In the genomic region with DNA sequence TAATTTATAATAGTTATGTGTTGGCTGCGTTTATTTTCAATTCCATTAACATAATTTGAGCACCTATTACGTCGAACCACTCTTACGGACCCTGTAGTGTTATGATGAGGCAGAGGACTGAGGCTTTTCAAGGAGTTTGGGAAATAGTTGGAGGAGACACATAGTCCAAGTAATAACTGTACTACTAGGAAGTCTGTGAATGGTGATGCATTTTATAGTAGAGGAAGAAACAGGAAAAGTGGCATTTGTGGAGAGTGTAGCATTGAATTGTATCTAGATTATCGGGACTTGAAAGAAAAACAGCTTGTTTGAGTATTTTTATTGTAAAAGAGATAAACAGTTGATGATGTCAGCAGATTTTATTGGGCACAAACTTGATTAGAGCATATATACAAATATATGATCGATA, we compare ENCODE assay signal across 8 cellular contexts. TPM values are rescaled to one million over a fixed set of nuclear protein-coding genes. Genes with fewer than 3 reads are reported as not detected.
DNase-seq lines count a peak whose midpoint lies in the region; ATAC-seq and TF ChIP-seq lines count a peak whose summit lies in the region.

No MANE protein-coding gene starts in this region.

- no peaks in the 10 kb centered on the region for H3K27me3 Mint-ChIP-seq in CD8-positive, alpha-beta memory T cell
- no peaks in the 10 kb centered on the region for H3K27me3 Mint-ChIP-seq in neural progenitor cell (ENCODE audit: insufficient read depth, low read depth)

- no peak overlapping the region for H2AFZ ChIP-seq in Loucy (ENCODE audit: low read length)
- H2AFZ ChIP-seq in neural progenitor cell (replicated peaks) = no peak overlapping the region

- H4K20me1 ChIP-seq in Loucy (ENCODE audit: insufficient read depth, low read length, poor library complexity, severe bottlenecking) (peaks cover 64% of the 10 kb centered on the region), neural progenitor cell (ENCODE audit: low read depth) (peaks cover 52% of the 10 kb centered on the region)

- 0 out of 2 replicates have a peak, but pooled peaks cover 3% of the 10 kb centered on the region for H3F3A ChIP-seq in Loucy (ENCODE audit: low read depth)
- H3F3A ChIP-seq in neural progenitor cell (ENCODE audit: low read depth) = peaks cover 30% of the 10 kb centered on the region

- peak overlapping the region; percentile 85 to 93 (median 89) for H3K4me3 Mint-ChIP-seq in CD8-positive, alpha-beta memory T cell
- H3K4me3 Mint-ChIP-seq in neural progenitor cell = peak overlapping the region; percentile 100

- H3K27ac ChIP-seq in CD8-positive, alpha-beta memory T cell (ENCODE audit: low read depth, low read length) = peak overlapping the region; percentile 79
- peak overlapping the region; percentile 94 for H3K27ac ChIP-seq in colonic mucosa
- H3K27ac ChIP-seq in neural progenitor cell = no peak overlapping the region

- DNase-seq in CD8-positive, alpha-beta memory T cell = no peak
- no peak for DNase-seq in colonic mucosa
- DNase-seq in neural progenitor cell (ENCODE audit: low spot score) = no peak
- no peak for DNase-seq in GM19240 (ENCODE audit: insufficient read length, low spot score)
- DNase-seq in NCI-H2081 (lab: John Stamatoyannopoulos, UW) = no peak
- DNase-seq in posterior vena cava (ENCODE audit: low spot score) = no peak

- ATAC-seq in HG02852 (IDR thresholded peaks at IDR 0.05; ENCODE audit: unreplicated experiment) = no peak

- H3K9me2 ChIP-seq in Loucy (replicated peaks; ENCODE audit: low read depth, low read length) = no peaks in the 10 kb centered on the region

- H3K4me2 ChIP-seq in Loucy (ENCODE audit: low read depth, low read length, poor library complexity, severe bottlenecking) (peak overlapping the region; percentile 82), neural progenitor cell (peak overlapping the region; percentile 81)

- H3K36me3 ChIP-seq in CD8-positive, alpha-beta memory T cell (ENCODE audit: insufficient read depth, low read length) = no peaks in the 10 kb centered on the region
- H3K36me3 ChIP-seq in Loucy (ENCODE audit: insufficient read depth, low read length) = no peaks in the 10 kb centered on the region
- no peaks in the 10 kb centered on the region for H3K36me3 ChIP-seq in colonic mucosa
- H3K36me3 ChIP-seq in neural progenitor cell = no peaks in the 10 kb centered on the region

- H3K79me2 ChIP-seq in Loucy (ENCODE audit: insufficient read depth, low read length) = peaks cover 85% of the 10 kb centered on the region
- H3K79me2 ChIP-seq in neural progenitor cell (ENCODE audit: low read depth) = peaks cover 64% of the 10 kb centered on the region

- peak overlapping the region; percentile 96 for H3K4me3 ChIP-seq in CD8-positive, alpha-beta memory T cell (ENCODE audit: low read length)
- H3K4me3 ChIP-seq in Loucy (ENCODE audit: low read length, poor library complexity, severe bottlenecking) (peak overlapping the region; percentile 86), colonic mucosa (peak overlapping the region; percentile 81), neural progenitor cell (peak overlapping the region; percentile 98)

- H3K9ac ChIP-seq in Loucy (ENCODE audit: low read depth, low read length, poor library complexity, severe bottlenecking) = peak overlapping the region; percentile 94
- peak overlapping the region in 1 of 2 donors; percentile 64 for H3K9ac ChIP-seq in colonic mucosa (ENCODE audit: low read depth in 2 of 2, low read length in 2 of 2)
- peak overlapping the region; percentile 79 for H3K9ac ChIP-seq in neural progenitor cell

- H3K4me1 ChIP-seq in CD8-positive, alpha-beta memory T cell (ENCODE audit: insufficient read depth, low read length) = peaks cover 74% of the 10 kb centered on the region
- H3K4me1 ChIP-seq in Loucy (ENCODE audit: insufficient read depth, low read length, poor library complexity, severe bottlenecking) (peaks cover 62% of the 10 kb centered on the region), colonic mucosa (peaks cover 16% of the 10 kb centered on the region), neural progenitor cell (peaks cover 25% of the 10 kb centered on the region)

- CTCF ChIA-PET in CD8-positive, alpha-beta memory T cell (lab: Charles Lee) = interaction anchor here (6.2 to 6.3 kb wide), 2 partner anchors 15 to 23 kb away, joined by 66 to 111 read pairs; no protein-coding TSS in a partner anchor

- no peak for TF ChIP-seq CTCF in Loucy (conservative IDR thresholded peaks at IDR 0.05; ENCODE audit: low read length)
- TF ChIP-seq CTCF in colonic mucosa (IDR thresholded peaks at IDR 0.05) = no peak
- no peak for TF ChIP-seq CTCF in neural progenitor cell (IDR thresholded peaks at IDR 0.05)

- peaks cover 0 to 12% (median 0%) of the 10 kb centered on the region in 3 donors for H3K36me3 Mint-ChIP-seq in CD8-positive, alpha-beta memory T cell
- no peaks in the 10 kb centered on the region for H3K36me3 Mint-ChIP-seq in neural progenitor cell

- H3K27ac Mint-ChIP-seq in CD8-positive, alpha-beta memory T cell = peak overlapping the region; percentile 54 to 97 (median 86)
- H3K27ac Mint-ChIP-seq in neural progenitor cell = no peak overlapping the region

- no peaks in the 10 kb centered on the region for H3K27me3 ChIP-seq in CD8-positive, alpha-beta memory T cell (ENCODE audit: insufficient read depth, low read length, poor library complexity, severe bottlenecking)
- H3K27me3 ChIP-seq in Loucy (ENCODE audit: insufficient read depth, low read length, poor library complexity, severe bottlenecking) = no peaks in the 10 kb centered on the region
- no peaks in the 10 kb centered on the region for H3K27me3 ChIP-seq in colonic mucosa
- H3K27me3 ChIP-seq in neural progenitor cell = no peaks in the 10 kb centered on the region

- no peaks in the 10 kb centered on the region for H3K9me3 ChIP-seq in CD8-positive, alpha-beta memory T cell (ENCODE audit: low read length)
- no peaks in the 10 kb centered on the region for H3K9me3 ChIP-seq in Loucy (ENCODE audit: insufficient read depth, low read depth, low read length)
- no peaks in the 10 kb centered on the region for H3K9me3 ChIP-seq in colonic mucosa
- no peaks in the 10 kb centered on the region for H3K9me3 ChIP-seq in neural progenitor cell (ENCODE audit: low read depth)

- POLR2A ChIA-PET in CD8-positive, alpha-beta memory T cell (lab: Charles Lee) = no interaction called here

- intact Hi-C loops in colonic mucosa (cut with DNase I) = no loop called here
- intact Hi-C loops in posterior vena cava (cut with DNase I) = loop anchor here in 1 of 2 donors (10.0 kb wide), 1 partner anchor 138 kb away; no protein-coding TSS in a partner anchor

- H3K9me3 Mint-ChIP-seq in CD8-positive, alpha-beta memory T cell = no peaks in the 10 kb centered on the region
- H3K9me3 Mint-ChIP-seq in neural progenitor cell = no peaks in the 10 kb centered on the region

- peaks cover 70 to 78% (median 75%) of the 10 kb centered on the region in 3 donors for H3K4me1 Mint-ChIP-seq in CD8-positive, alpha-beta memory T cell
- peaks cover 23% of the 10 kb centered on the region for H3K4me1 Mint-ChIP-seq in neural progenitor cell

RNA-seq across cellular contexts. Expression of a gene that starts 1.7 kb away (rescaled TPM):
- total RNA-seq in CD8-positive, alpha-beta memory T cell = 10 to 100 TPM; 91.1 to 95.9 TPM
- polyA plus RNA-seq in CD8-positive, alpha-beta memory T cell = 120 TPM
- total RNA-seq in colonic mucosa (10 to 100 TPM; 22.5 to 29.3 TPM), neural progenitor cell (ENCODE audit: low replicate concordance) (34.2 and 43.1 TPM in 2 replicates), posterior vena cava (10 to 100 TPM; 28.0 to 30.8 TPM)
